Comparison of ENCODE assay signal across 1 cellular context in the genomic region with DNA sequence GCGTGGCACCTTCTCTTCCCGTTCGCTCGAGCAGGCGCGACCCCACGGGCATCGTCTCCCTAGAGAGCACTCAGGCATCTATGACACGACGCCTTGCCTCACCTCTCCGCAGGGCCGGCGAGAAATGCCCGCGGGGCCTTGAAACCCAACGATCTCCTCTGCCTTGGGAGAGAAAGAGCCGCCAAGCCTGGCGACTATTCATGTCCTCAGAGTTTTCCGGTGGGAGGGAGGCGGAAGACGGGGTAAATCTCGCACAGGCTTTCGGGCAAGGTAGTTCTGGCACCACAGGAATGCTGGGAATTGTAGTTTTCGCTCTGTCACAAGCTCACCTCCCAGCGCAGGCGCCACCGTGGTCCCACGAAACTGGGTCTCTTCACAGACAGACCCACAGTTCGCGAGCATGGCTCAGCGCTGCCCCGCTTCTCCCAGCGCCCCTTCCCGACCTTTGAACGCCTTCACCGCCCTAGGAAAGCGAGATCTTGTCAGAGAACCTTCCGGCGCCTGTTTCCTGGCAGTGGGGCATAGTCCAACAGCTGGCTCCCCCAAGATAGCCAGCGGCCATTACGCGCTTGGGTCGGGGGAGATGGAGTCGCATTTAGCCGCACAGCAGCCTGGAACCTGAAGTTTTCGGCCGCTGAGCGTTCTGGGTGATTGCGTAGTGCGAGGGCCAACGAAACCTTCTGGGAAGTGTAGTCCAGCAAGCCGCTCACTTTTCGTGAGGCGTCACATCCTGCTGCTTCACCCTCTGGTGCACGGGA.
TF ChIP-seq lines count a peak whose summit lies in the region.

A gene with protein sequence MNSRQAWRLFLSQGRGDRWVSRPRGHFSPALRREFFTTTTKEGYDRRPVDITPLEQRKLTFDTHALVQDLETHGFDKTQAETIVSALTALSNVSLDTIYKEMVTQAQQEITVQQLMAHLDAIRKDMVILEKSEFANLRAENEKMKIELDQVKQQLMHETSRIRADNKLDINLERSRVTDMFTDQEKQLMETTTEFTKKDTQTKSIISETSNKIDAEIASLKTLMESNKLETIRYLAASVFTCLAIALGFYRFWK (minus strand): TSS at position 597 of the 758 bp plus-strand sequence. CDS start 395 bp downstream, at position 202.

TF ChIP-seq in HepG2, 621 proteins besides CTCF, POLR2A, EP300 and RAD21 (continued from another document and continues in another):
- TF ChIP-seq, protein P1, sequence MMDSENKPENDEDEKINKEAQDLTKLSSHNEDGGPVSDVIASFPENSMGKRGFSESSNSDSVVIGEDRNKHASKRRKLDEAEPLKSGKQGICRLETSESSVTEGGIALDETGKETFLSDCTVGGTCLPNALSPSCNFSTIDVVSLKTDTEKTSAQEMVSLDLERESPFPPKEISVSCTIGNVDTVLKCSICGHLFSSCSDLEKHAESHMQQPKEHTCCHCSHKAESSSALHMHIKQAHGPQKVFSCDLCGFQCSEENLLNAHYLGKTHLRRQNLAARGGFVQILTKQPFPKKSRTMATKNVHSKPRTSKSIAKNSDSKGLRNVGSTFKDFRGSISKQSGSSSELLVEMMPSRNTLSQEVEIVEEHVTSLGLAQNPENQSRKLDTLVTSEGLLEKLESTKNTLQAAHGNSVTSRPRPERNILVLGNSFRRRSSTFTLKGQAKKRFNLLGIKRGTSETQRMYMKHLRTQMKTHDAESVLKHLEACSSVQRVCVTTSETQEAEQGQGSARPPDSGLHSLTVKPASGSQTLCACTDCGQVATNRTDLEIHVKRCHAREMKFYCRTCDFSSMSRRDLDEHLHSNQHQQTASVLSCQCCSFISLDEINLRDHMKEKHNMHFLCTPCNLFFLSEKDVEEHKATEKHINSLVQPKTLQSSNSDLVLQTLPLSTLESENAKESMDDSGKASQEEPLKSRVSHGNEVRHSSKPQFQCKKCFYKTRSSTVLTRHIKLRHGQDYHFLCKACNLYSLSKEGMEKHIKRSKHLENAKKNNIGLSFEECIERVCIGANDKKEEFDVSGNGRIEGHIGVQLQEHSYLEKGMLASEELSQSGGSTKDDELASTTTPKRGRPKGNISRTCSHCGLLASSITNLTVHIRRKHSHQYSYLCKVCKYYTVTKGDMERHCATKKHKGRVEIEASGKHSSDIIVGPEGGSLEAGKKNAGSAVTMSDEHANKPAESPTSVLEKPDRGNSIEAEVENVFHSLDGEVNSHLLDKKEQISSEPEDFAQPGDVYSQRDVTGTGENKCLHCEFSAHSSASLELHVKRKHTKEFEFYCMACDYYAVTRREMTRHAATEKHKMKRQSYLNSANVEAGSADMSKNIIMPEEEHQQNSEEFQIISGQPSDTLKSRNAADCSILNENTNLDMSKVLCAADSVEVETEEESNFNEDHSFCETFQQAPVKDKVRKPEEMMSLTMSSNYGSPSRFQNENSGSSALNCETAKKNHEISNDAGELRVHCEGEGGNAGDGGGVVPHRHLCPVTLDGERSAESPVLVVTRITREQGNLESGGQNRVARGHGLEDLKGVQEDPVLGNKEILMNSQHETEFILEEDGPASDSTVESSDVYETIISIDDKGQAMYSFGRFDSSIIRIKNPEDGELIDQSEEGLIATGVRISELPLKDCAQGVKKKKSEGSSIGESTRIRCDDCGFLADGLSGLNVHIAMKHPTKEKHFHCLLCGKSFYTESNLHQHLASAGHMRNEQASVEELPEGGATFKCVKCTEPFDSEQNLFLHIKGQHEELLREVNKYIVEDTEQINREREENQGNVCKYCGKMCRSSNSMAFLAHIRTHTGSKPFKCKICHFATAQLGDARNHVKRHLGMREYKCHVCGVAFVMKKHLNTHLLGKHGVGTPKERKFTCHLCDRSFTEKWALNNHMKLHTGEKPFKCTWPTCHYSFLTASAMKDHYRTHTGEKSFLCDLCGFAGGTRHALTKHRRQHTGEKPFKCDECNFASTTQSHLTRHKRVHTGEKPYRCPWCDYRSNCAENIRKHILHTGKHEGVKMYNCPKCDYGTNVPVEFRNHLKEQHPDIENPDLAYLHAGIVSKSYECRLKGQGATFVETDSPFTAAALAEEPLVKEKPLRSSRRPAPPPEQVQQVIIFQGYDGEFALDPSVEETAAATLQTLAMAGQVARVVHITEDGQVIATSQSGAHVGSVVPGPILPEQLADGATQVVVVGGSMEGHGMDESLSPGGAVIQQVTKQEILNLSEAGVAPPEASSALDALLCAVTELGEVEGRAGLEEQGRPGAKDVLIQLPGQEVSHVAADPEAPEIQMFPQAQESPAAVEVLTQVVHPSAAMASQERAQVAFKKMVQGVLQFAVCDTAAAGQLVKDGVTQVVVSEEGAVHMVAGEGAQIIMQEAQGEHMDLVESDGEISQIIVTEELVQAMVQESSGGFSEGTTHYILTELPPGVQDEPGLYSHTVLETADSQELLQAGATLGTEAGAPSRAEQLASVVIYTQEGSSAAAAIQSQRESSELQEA (CRISPR knock-in tag; IDR thresholded peaks at IDR 0.05; ENCODE audit: not compliant biosample characterization) = no peak
- peak; percentile 96 for TF ChIP-seq SALL2 (CRISPR knock-in tag; IDR thresholded peaks at IDR 0.05)
- peak; percentile 82; the same call in 1 of the 2 replicates for TF ChIP-seq ZNF552 (CRISPR knock-in tag; IDR thresholded peaks at IDR 0.05; ENCODE audit: borderline replicate concordance)
- peak; percentile 47; the same call in 1 of the 2 replicates for TF ChIP-seq XBP1 (CRISPR knock-in tag; IDR thresholded peaks at IDR 0.05)
- 0 out of 2 replicates have a peak, but pooled peaks have one; percentile 34 for TF ChIP-seq MYNN (CRISPR knock-in tag; IDR thresholded peaks at IDR 0.05; ENCODE audit: low read depth)
- TF ChIP-seq, protein P2, sequence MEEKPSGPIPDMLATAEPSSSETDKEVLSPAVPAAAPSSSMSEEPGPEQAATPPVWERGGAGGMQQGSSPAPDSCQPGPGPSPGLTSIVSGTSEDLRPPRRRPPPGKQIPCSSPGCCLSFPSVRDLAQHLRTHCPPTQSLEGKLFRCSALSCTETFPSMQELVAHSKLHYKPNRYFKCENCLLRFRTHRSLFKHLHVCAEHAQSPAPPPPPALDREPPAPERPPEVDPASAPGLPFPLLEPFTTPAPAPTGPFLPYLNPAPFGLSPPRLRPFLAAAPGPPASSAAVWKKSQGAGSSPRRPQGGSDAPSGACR (CRISPR knock-in tag; IDR thresholded peaks at IDR 0.05) = peak; percentile 82; the same call in 1 of the 2 replicates
- peak; percentile 45 for TF ChIP-seq BHLHE40 (IDR thresholded peaks at IDR 0.05; ENCODE audit: low read length)
- TF ChIP-seq, protein P3, sequence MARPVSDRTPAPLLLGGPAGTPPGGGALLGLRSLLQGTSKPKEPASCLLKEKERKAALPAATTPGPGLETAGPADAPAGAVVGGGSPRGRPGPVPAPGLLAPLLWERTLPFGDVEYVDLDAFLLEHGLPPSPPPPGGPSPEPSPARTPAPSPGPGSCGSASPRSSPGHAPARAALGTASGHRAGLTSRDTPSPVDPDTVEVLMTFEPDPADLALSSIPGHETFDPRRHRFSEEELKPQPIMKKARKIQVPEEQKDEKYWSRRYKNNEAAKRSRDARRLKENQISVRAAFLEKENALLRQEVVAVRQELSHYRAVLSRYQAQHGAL (CRISPR knock-in tag; IDR thresholded peaks at IDR 0.05; ENCODE audit: not compliant biosample characterization) = no peak
- TF ChIP-seq, protein P4, sequence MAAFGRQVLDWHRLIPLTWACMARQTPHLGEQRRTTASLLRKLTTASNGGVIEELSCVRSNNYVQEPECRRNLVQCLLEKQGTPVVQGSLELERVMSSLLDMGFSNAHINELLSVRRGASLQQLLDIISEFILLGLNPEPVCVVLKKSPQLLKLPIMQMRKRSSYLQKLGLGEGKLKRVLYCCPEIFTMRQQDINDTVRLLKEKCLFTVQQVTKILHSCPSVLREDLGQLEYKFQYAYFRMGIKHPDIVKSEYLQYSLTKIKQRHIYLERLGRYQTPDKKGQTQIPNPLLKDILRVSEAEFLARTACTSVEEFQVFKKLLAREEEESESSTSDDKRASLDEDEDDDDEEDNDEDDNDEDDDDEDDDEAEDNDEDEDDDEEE (CRISPR knock-in tag; IDR thresholded peaks at IDR 0.05) = peak; percentile 61; the same call in 1 of the 2 replicates
- TF ChIP-seq ZNF550 (CRISPR knock-in tag; IDR thresholded peaks at IDR 0.05; ENCODE audit: borderline replicate concordance) = peak; percentile 22; the same call in 1 of the 2 replicates
- TF ChIP-seq GFI1 (CRISPR knock-in tag; IDR thresholded peaks at IDR 0.05; ENCODE audit: borderline replicate concordance) = peak; percentile 67; the same call in 1 of the 2 replicates
- TF ChIP-seq ZNF782 (CRISPR knock-in tag; IDR thresholded peaks at IDR 0.05; ENCODE audit: borderline replicate concordance) = no peak; the same call in 1 of the 2 replicates
- TF ChIP-seq, protein P5, sequence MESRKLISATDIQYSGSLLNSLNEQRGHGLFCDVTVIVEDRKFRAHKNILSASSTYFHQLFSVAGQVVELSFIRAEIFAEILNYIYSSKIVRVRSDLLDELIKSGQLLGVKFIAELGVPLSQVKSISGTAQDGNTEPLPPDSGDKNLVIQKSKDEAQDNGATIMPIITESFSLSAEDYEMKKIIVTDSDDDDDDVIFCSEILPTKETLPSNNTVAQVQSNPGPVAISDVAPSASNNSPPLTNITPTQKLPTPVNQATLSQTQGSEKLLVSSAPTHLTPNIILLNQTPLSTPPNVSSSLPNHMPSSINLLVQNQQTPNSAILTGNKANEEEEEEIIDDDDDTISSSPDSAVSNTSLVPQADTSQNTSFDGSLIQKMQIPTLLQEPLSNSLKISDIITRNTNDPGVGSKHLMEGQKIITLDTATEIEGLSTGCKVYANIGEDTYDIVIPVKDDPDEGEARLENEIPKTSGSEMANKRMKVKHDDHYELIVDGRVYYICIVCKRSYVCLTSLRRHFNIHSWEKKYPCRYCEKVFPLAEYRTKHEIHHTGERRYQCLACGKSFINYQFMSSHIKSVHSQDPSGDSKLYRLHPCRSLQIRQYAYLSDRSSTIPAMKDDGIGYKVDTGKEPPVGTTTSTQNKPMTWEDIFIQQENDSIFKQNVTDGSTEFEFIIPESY (CRISPR knock-in tag; IDR thresholded peaks at IDR 0.05) = peak; percentile 60; the same call in 1 of the 2 replicates
- TF ChIP-seq ZFP90 (CRISPR knock-in tag; IDR thresholded peaks at IDR 0.05; ENCODE audit: borderline replicate concordance) = no peak; the same call in 1 of the 2 replicates
- TF ChIP-seq ZNF556 (CRISPR knock-in tag; IDR thresholded peaks at IDR 0.05; ENCODE audit: borderline replicate concordance) = peak; percentile 84
- TF ChIP-seq ATF7-NPFF (CRISPR knock-in tag; IDR thresholded peaks at IDR 0.05; ENCODE audit: low read depth) = peak; percentile 45
- TF ChIP-seq PAX8 (CRISPR knock-in tag; IDR thresholded peaks at IDR 0.05; ENCODE audit: borderline replicate concordance) = no peak
- no peak for TF ChIP-seq ZNF468 (CRISPR knock-in tag; IDR thresholded peaks at IDR 0.05)
- TF ChIP-seq ZKSCAN5 (CRISPR knock-in tag; IDR thresholded peaks at IDR 0.05) = no peak
- TF ChIP-seq, protein P6, sequence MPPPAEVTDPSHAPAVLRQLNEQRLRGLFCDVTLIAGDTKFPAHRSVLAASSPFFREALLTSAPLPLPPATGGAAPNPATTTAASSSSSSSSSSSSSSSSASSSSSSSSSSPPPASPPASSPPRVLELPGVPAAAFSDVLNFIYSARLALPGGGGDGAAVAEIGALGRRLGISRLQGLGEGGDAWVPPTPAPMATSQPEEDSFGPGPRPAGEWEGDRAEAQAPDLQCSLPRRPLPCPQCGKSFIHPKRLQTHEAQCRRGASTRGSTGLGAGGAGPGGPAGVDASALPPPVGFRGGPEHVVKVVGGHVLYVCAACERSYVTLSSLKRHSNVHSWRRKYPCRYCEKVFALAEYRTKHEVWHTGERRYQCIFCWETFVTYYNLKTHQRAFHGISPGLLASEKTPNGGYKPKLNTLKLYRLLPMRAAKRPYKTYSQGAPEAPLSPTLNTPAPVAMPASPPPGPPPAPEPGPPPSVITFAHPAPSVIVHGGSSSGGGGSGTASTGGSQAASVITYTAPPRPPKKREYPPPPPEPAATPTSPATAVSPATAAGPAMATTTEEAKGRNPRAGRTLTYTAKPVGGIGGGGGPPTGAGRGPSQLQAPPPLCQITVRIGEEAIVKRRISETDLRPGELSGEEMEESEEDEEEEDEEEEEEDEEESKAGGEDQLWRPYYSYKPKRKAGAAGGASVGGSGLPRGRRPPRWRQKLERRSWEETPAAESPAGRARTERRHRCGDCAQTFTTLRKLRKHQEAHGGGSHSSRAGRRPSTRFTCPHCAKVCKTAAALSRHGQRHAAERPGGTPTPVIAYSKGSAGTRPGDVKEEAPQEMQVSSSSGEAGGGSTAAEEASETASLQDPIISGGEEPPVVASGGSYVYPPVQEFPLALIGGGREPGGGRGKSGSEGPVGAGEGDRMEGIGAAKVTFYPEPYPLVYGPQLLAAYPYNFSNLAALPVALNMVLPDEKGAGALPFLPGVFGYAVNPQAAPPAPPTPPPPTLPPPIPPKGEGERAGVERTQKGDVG (CRISPR knock-in tag; IDR thresholded peaks at IDR 0.05; ENCODE audit: borderline replicate concordance) = peak; percentile 42; the same call in 1 of the 2 replicates
- TF ChIP-seq, protein P7, sequence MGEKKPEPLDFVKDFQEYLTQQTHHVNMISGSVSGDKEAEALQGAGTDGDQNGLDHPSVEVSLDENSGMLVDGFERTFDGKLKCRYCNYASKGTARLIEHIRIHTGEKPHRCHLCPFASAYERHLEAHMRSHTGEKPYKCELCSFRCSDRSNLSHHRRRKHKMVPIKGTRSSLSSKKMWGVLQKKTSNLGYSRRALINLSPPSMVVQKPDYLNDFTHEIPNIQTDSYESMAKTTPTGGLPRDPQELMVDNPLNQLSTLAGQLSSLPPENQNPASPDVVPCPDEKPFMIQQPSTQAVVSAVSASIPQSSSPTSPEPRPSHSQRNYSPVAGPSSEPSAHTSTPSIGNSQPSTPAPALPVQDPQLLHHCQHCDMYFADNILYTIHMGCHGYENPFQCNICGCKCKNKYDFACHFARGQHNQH (CRISPR knock-in tag; IDR thresholded peaks at IDR 0.05) = peak; percentile 60; the same call in 1 of the 2 replicates
- peak; percentile 82; the same call in 1 of the 2 replicates for TF ChIP-seq ZNF44 (CRISPR knock-in tag; IDR thresholded peaks at IDR 0.05)
- TF ChIP-seq MAFK (conservative IDR thresholded peaks at IDR 0.05 in 1 of 2, IDR thresholded peaks at IDR 0.05 in 1 of 2; ENCODE audit: low read length in 2 of 2) = no peak; a peak in 1 of 4 replicates
- peak; percentile 14; the same call in 1 of the 2 replicates for TF ChIP-seq SRF (IDR thresholded peaks at IDR 0.05; ENCODE audit: low read depth, low read length)
- TF ChIP-seq ZFYVE20 (CRISPR knock-in tag; IDR thresholded peaks at IDR 0.05; ENCODE audit: borderline replicate concordance, low read depth) = no peak
